22 cellular contexts compared by ENCODE assay signal in genomic region chr13:78762825-78763224, GRCh38.
"Had no signal": no experiment of that assay in that cellular context is flagged by ENCODE, and none has a peak within 500 bp of the region (broad histone marks: within the 10 kb centered on the region; RNA-seq: fewer than 3 reads in every experiment).

No MANE protein-coding gene starts in this region.

- H3K9me3 ChIP-seq: left ventricle myocardium inferior, lower lobe of right lung, right atrium auricular region, sigmoid colon, testis, tibial nerve, upper lobe of right lung, vagina had no signal

- H3K27me3 ChIP-seq: hepatocyte, right atrium auricular region, testis, tibial nerve, upper lobe of right lung, vagina had no signal

- H3K79me2 ChIP-seq: hepatocyte had no signal

- H3K4me2 ChIP-seq: hepatocyte had no signal

- H3K4me3 ChIP-seq: hepatocyte, left ventricle myocardium inferior, lower lobe of right lung, right atrium auricular region, sigmoid colon, skin epidermis, testis, tibial nerve, upper lobe of right lung, vagina had no signal

- DNase-seq: effector memory CD8-positive, alpha-beta T cell; foreskin melanocyte; head of caudate nucleus; kidney; left cardiac atrium; left ventricle myocardium inferior; lower lobe of right lung; mesenchymal stem cell; naive thymus-derived CD8-positive, alpha-beta T cell; posterior cingulate gyrus; sigmoid colon; stimulated activated CD4-positive, alpha-beta T cell treated with anti-CD3 and anti-CD28 coated beads, Interleukin-2, amount 100 ng/mL, for 24 hours; stimulated activated CD4-positive, alpha-beta T cell treated with anti-CD3 and anti-CD28 coated beads, Interleukin-4, amount 100 ng/mL, for 4 hours; stimulated activated naive B cell treated with anti-CD40 and anti-IgM and Interleukin-4, amounts not matched to agents 10 μg/mL and 1 μg/mL and 100 μg/mL, for 72 hours; stimulated activated naive CD8-positive, alpha-beta T cell treated with anti-CD3 and anti-CD28 coated beads, Interleukin-15, amount 100 ng/mL, for 72 hours; testis; upper lobe of right lung had no signal

- H3K36me3 ChIP-seq: left ventricle myocardium inferior, lower lobe of right lung, right atrium auricular region, sigmoid colon, tibial nerve, upper lobe of right lung, vagina had no signal

- ATAC-seq: effector memory CD8-positive, alpha-beta T cell; left cardiac atrium; lower lobe of right lung; naive thymus-derived CD8-positive, alpha-beta T cell; stimulated activated naive B cell treated with anti-CD40 and anti-IgM and Interleukin-4, amounts not matched to agents 10 μg/mL and 1 μg/mL and 100 μg/mL, for 72 hours; stimulated activated naive CD8-positive, alpha-beta T cell treated with anti-CD3 and anti-CD28 coated beads, Interleukin-15, amount 100 ng/mL, for 72 hours; upper lobe of right lung had no signal

- H3K27ac ChIP-seq: hepatocyte, left ventricle myocardium inferior, lower lobe of right lung, right atrium auricular region, sigmoid colon, skin epidermis, testis, tibial nerve, upper lobe of right lung, vagina had no signal

- H3K4me1 ChIP-seq: left ventricle myocardium inferior, lower lobe of right lung, right atrium auricular region, sigmoid colon, testis, tibial nerve, upper lobe of right lung, vagina had no signal
